18 cellular contexts compared by ENCODE assay signal in the genomic region with DNA sequence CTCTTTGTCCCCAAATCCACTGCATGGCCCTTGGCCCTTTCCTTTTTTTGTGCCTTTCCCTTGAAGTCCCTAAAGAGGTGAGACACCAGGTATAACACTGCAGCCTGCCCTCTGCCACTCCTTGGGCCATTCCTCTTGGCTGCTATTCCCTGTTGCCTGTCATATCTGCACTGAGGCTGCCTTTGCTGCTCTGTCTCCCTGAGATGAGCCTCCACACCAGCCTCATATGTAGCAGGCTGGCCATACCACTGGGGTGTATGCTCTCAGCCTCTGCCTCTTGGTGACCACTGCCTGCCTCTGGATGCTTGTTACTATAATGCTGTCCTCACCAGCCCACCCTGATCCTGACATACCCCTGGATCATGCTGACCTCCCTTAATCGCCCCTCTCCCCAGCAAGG.
A peak's percentile ranks its signal among the peaks of the same experiment; 100 is the strongest.
DNase-seq lines count a peak whose midpoint lies in the region; ATAC-seq and TF ChIP-seq lines count a peak whose summit lies in the region.
"Had no signal": no experiment of that assay in that cellular context is flagged by ENCODE, and none has a peak within 500 bp of the region (broad histone marks: within the 10 kb centered on the region; RNA-seq: fewer than 3 reads in every experiment).

No MANE protein-coding gene starts in this region.

- H3K27me3 ChIP-seq in ascending aorta (no peaks in the 10 kb centered on the region), left ventricle myocardium inferior (ENCODE audit: low read depth) (no peaks in the 10 kb centered on the region), skeletal muscle tissue (ENCODE audit: control insufficient read depth in 3 of 3, insufficient read depth in 3 of 3, low read length in 3 of 3) (no peaks in the 10 kb centered on the region)
- H3K27me3 ChIP-seq: stomach had no signal

- DNase-seq in DMS 273 (lab: John Stamatoyannopoulos, UW; ENCODE audit: unreplicated experiment), result peak; percentile 54
- DNase-seq in DMS 273 treated with DMSO at 0.1 percent for 48 hours (lab: John Stamatoyannopoulos, UW), result no peak
- no peak for DNase-seq in ascending aorta (ENCODE audit: low spot score in 2 of 2)
- DNase-seq in left ventricle myocardium inferior, result no peak
- no peak for DNase-seq in stimulated activated CD4-positive, alpha-beta T cell treated with anti-CD3 and anti-CD28 coated beads, Interleukin-2, amount 100 ng/mL, for 48 hours
- no peak for DNase-seq in NCI-H526 treated with DMSO at 0.1 percent for 48 hours (lab: John Stamatoyannopoulos, UW)
- DNase-seq: activated CD4-positive, alpha-beta T cell treated with anti-CD3 and anti-CD28 coated beads, Interleukin-2, amount 10 ng/mL, durations not matched to agents 24 days and 14 days; activated naive CD4-positive, alpha-beta T cell treated with anti-CD3 and anti-CD28 coated beads, Interleukin-2, amount 10 ng/mL, durations not matched to agents 7 days and 5 days; activated T-cell treated with anti-CD3 and anti-CD28 coated beads, Interleukin-2, amount 50 U/mL, for 72 hours; CD4-positive, alpha-beta T cell; mesendoderm; naive thymus-derived CD8-positive, alpha-beta T cell; stimulated activated CD4-positive, alpha-beta T cell treated with anti-CD3 and anti-CD28 coated beads, Interleukin-12 subunit alpha, Interleukin-12 subunit beta, amount 100 ng/mL, for 4 hours; stomach had no signal

- H3K9me3 ChIP-seq in ascending aorta (no peaks in the 10 kb centered on the region), left ventricle myocardium inferior (replicated peaks) (no peaks in the 10 kb centered on the region), skeletal muscle tissue (ENCODE audit: control insufficient read depth in 3 of 3, low read length in 3 of 3) (no peaks in the 10 kb centered on the region)
- H3K9me3 ChIP-seq: stomach had no signal

- intact Hi-C loops in ascending aorta (cut with DNase I) (no loop called here), left ventricle myocardium inferior (cut with micrococcal nuclease) (no loop called here)

- H3K4me1 ChIP-seq in ascending aorta, result peaks cover 5 to 13% of the 10 kb centered on the region in 2 donors
- peaks cover 42% of the 10 kb centered on the region for H3K4me1 ChIP-seq in left ventricle myocardium inferior
- peaks cover 30 to 51% (median 30%) of the 10 kb centered on the region in 3 donors for H3K4me1 ChIP-seq in skeletal muscle tissue (ENCODE audit: control insufficient read depth in 3 of 3, insufficient read depth in 3 of 3, low read length in 3 of 3)

- H3K36me3 ChIP-seq in ascending aorta (no peaks in the 10 kb centered on the region), left ventricle myocardium inferior (no peaks in the 10 kb centered on the region), skeletal muscle tissue (ENCODE audit: control insufficient read depth in 3 of 3, insufficient read depth in 3 of 3, low read length in 3 of 3) (no peaks in the 10 kb centered on the region)
- H3K36me3 ChIP-seq: stomach had no signal

- TF ChIP-seq CTCF in ascending aorta (IDR thresholded peaks at IDR 0.05) (no peak), left ventricle myocardium inferior (IDR thresholded peaks at IDR 0.05; ENCODE audit: borderline replicate concordance) (no peak)

- ATAC-seq in HG03135 (IDR thresholded peaks at IDR 0.05; ENCODE audit: unreplicated experiment), result no peak
- ATAC-seq: activated T-cell treated with anti-CD3 and anti-CD28 coated beads, Interleukin-2, amount 50 U/mL, for 72 hours; naive thymus-derived CD8-positive, alpha-beta T cell; SK-N-SH treated with all-trans-retinoic acid at 6 μM for 48 hours had no signal

- peak overlapping the region in 1 of 3 donors; percentile 40 for H3K9ac ChIP-seq in skeletal muscle tissue (ENCODE audit: low read depth in 1 of 3, low read length in 3 of 3)

- H3K4me3 ChIP-seq in ascending aorta (no peak overlapping the region), left ventricle myocardium inferior (no peak overlapping the region), skeletal muscle tissue (ENCODE audit: low read length in 3 of 3) (no peak overlapping the region)
- H3K4me3 ChIP-seq: stomach had no signal

- peak overlapping the region; percentile 13 to 86 for H3K27ac ChIP-seq in ascending aorta
- H3K27ac ChIP-seq in left ventricle myocardium inferior (replicated peaks), result peak overlapping the region; percentile 79
- peak overlapping the region; percentile 83 for H3K27ac ChIP-seq in skeletal muscle tissue (ENCODE audit: low read depth, low read length)
- H3K27ac ChIP-seq: 22Rv1 had no signal
